8 cellular contexts compared by ENCODE assay signal in the genomic region with DNA sequence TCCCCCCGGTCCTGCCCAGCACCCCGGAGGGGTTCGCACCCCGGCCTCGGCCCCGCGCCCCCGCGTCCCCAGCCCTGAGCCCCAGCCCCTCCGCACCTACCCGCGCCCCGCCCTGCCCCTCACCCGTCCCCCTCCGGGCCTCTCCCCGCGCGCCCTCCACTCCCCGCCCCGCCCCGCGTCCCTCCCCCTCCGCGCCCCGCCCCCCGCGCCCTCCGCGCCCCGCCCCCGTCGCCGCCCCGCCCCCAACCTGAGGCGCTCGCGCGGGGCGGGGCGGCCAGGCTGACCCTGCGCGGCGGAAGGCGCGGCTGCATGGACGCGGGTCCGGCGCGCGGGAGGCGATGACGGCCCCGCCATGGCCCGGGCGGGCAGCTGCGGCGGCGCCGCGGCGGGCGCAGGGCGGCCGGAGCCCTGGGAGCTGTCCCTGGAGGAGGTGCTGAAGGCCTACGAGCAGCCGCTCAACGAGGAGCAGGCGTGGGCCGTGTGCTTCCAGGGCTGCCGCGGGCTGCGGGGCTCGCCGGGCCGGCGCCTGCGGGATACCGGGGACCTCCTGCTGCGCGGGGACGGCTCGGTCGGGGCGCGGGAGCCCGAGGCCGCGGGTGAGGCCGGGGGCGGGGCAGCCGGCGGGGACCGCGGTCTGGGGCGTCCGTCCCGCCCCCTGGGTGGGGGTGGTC. TPM values are rescaled to one million over a fixed set of nuclear protein-coding genes. Genes with fewer than 3 reads are reported as not detected.
DNase-seq lines count a peak whose midpoint lies in the region; ATAC-seq and TF ChIP-seq lines count a peak whose summit lies in the region.

A gene with protein sequence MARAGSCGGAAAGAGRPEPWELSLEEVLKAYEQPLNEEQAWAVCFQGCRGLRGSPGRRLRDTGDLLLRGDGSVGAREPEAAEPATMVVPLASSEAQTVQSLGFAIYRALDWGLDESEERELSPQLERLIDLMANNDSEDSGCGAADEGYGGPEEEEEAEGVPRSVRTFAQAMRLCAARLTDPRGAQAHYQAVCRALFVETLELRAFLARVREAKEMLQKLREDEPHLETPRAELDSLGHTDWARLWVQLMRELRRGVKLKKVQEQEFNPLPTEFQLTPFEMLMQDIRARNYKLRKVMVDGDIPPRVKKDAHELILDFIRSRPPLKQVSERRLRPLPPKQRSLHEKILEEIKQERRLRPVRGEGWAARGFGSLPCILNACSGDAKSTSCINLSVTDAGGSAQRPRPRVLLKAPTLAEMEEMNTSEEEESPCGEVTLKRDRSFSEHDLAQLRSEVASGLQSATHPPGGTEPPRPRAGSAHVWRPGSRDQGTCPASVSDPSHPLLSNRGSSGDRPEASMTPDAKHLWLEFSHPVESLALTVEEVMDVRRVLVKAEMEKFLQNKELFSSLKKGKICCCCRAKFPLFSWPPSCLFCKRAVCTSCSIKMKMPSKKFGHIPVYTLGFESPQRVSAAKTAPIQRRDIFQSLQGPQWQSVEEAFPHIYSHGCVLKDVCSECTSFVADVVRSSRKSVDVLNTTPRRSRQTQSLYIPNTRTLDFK (plus strand): TSS at position 277 of the 671 bp plus-strand sequence. CDS start 76 bp downstream, at position 353.

- H3K4me3 Mint-ChIP-seq in nephron progenitor cell, result peak within 1 kb of the TSS; percentile 82

- TF ChIP-seq CTCF in fibroblast of villous mesenchyme (IDR thresholded peaks at IDR 0.05; ENCODE audit: insufficient read depth, low read depth, low read length) (no peak), nephron progenitor cell (IDR thresholded peaks at IDR 0.05) (no peak), stomach (IDR thresholded peaks at IDR 0.05) (no peak)

- TF ChIP-seq EP300 in stomach (IDR thresholded peaks at IDR 0.05), result no peak

- H3K27me3 ChIP-seq in HAP-1 (ENCODE audit: low read depth) (no peaks in the 10 kb centered on the region), stomach (peaks cover 0 to 33% (median 0%) of the 10 kb centered on the region in 3 donors)

- 0 to 1% (median 0%) methylated on average over 15 to 95 of the region's 98 CpGs for WGBS in stomach, 5 donors

- intact Hi-C loops in stomach (cut with DNase I; ENCODE audit: low total_unique reads), result no loop called here

- H3K9me3 ChIP-seq in HAP-1, result no peaks in the 10 kb centered on the region
- H3K9me3 ChIP-seq in stomach, result no peaks in the 10 kb centered on the region

- H3K4me1 ChIP-seq in HAP-1 (peaks cover 5% of the 10 kb centered on the region; the same call in 1 of the 2 replicates), stomach (peaks cover 10 to 28% (median 22%) of the 10 kb centered on the region in 4 donors)

- no peak within 1 kb of the TSS for H3K27ac Mint-ChIP-seq in nephron progenitor cell

- DNase-seq in C1 segment of cervical spinal cord (lab: John Stamatoyannopoulos, UW) (peak in 9 of 14 donors; percentile 10 to 61 (median 31)), HAP-1 (ENCODE audit: low spot score in 2 of 2) (peak; percentile 43 to 83), RPMI7951 (ENCODE audit: low read depth) (peak; percentile 72), activated gamma-delta T cell treated with Interleukin-2 at 50 U/mL for 16 hours (peak; percentile 67), fibroblast of villous mesenchyme (ENCODE audit: low read depth) (peak; percentile 78), nephron progenitor cell (peak; percentile 94), stomach (peak; percentile 75)

- H3K36me3 ChIP-seq in HAP-1 (replicated peaks) (no peaks in the 10 kb centered on the region), stomach (no peaks in the 10 kb centered on the region)

- H3K27ac ChIP-seq in stomach, result peak within 1 kb of the TSS; percentile 76 to 87 (median 83)

- peaks cover 25% of the 10 kb centered on the region for H3K4me1 Mint-ChIP-seq in nephron progenitor cell

- no peaks in the 10 kb centered on the region for H3K36me3 Mint-ChIP-seq in nephron progenitor cell (ENCODE audit: low read depth)

- H3K27me3 Mint-ChIP-seq in nephron progenitor cell (ENCODE audit: low read depth, poor library complexity), result peaks cover 18% of the 10 kb centered on the region

- H3K9me3 Mint-ChIP-seq in nephron progenitor cell, result no peaks in the 10 kb centered on the region

- H3K4me3 ChIP-seq in HAP-1, result peak within 1 kb of the TSS; percentile 45
- peak within 1 kb of the TSS; percentile 64 for H3K4me3 ChIP-seq in fibroblast of villous mesenchyme (ENCODE audit: low read depth, low read length)
- H3K4me3 ChIP-seq in stomach, result peak within 1 kb of the TSS; percentile 50 to 64 (median 53)

- in situ Hi-C loops in HAP-1 (cut with MboI; ENCODE audit: low sequenced_read_pairs), result no loop called here

- no peak for TF ChIP-seq POLR2A in stomach (IDR thresholded peaks at IDR 0.05)

- ATAC-seq in GM18519 (IDR thresholded peaks at IDR 0.05; ENCODE audit: low FRiP score, unreplicated experiment), result no peak

RNA-seq across cellular contexts. Expression of the gene that starts here (rescaled TPM):
- total RNA-seq in RPMI7951 (2014; rRNA removed; shearing (Covaris generic)), result 1.8 and 3.3 TPM in 2 replicates
- 3.5 and 3.9 TPM in 2 replicates for total RNA-seq in fibroblast of villous mesenchyme
- total RNA-seq in stomach, result 100 to 1,000 TPM in 1 of 5 donors, 10 to 100 TPM in 4; 17.3 to 230 (median 35.5) TPM
- 10 to 100 TPM in 1 of 3 donors, 1 to 10 TPM in 2; 3.9 to 26.0 (median 6.5) TPM for polyA plus RNA-seq in stomach

Comparison
In these comparisons a context has a peak if more than half of its experiments do, and no peak if none do; other contexts are left out.
1. DNase-seq: peak in every context shown above with its lines; median percentile 94 in nephron progenitor cell; 78 in fibroblast of villous mesenchyme; 75 in stomach; 72 in RPMI7951; 67 in activated gamma-delta T cell treated with Interleukin-2 at 50 U/mL for 16 hours; 63 in HAP-1; 31 in C1 segment of cervical spinal cord.